In genomic region chr7:26365077-26365896, GRCh38 we compare ENCODE assay signal across 8 cellular contexts.
DNase-seq lines count a peak whose midpoint lies in the region; ATAC-seq and TF ChIP-seq lines count a peak whose summit lies in the region.

No MANE protein-coding gene starts in this region.

- H3K36me3 ChIP-seq in Karpas-422 (ENCODE audit: insufficient read depth, low read length) (no peaks in the 10 kb centered on the region), PC-3 (ENCODE audit: low read depth, low read length) (no peaks in the 10 kb centered on the region)

- DNase-seq in GDM1 (lab: John Stamatoyannopoulos, UW) (peak; percentile 56), Karpas-422 (peak; percentile 94), PC-3 (peak; percentile 76), foreskin keratinocyte (peak; percentile 20 to 60), occipital lobe (lab: John Stamatoyannopoulos, UW) (peak; percentile 51), HuH-7.5 (ENCODE audit: low spot score) (no peak)

- H3K36me3 Mint-ChIP-seq in activated T-helper 17 cell treated with anti-CD3 and anti-CD28 coated beads, Interleukin-2, amount 50 U/mL, for 72 hours (ENCODE audit: low read depth), result peaks cover 43% of the 10 kb centered on the region

- H3K27me3 Mint-ChIP-seq in activated T-helper 17 cell treated with anti-CD3 and anti-CD28 coated beads, Interleukin-2, amount 50 U/mL, for 72 hours, result no peaks in the 10 kb centered on the region

- no peaks in the 10 kb centered on the region for H3K9me3 ChIP-seq in Karpas-422 (ENCODE audit: low read length)
- H3K9me3 ChIP-seq in PC-3 (ENCODE audit: low read length), result no peaks in the 10 kb centered on the region

- H2AFZ ChIP-seq in Karpas-422 (ENCODE audit: low read length), result peak overlapping the region; percentile 98
- H2AFZ ChIP-seq in PC-3 (ENCODE audit: low read length), result no peak overlapping the region

- intact Hi-C loops in PC-3 (cut with micrococcal nuclease), result loop anchor here (1.0 to 5.0 kb wide), 8 partner anchors 74 to 497 kb away; partner anchors contain the start of genes SKAP2 and SNX10

- no peak overlapping the region for H3K4me3 Mint-ChIP-seq in activated T-helper 17 cell treated with anti-CD3 and anti-CD28 coated beads, Interleukin-2, amount 50 U/mL, for 72 hours

- H3K27me3 ChIP-seq in Karpas-422 (ENCODE audit: low read length) (no peaks in the 10 kb centered on the region), PC-3 (ENCODE audit: low read length) (no peaks in the 10 kb centered on the region), foreskin keratinocyte (no peaks in the 10 kb centered on the region)

- H3K9ac ChIP-seq in Karpas-422 (ENCODE audit: low read length) (peak overlapping the region; percentile 68), PC-3 (ENCODE audit: low read length) (no peak overlapping the region)

- H3K9me3 Mint-ChIP-seq in activated T-helper 17 cell treated with anti-CD3 and anti-CD28 coated beads, Interleukin-2, amount 50 U/mL, for 72 hours, result no peaks in the 10 kb centered on the region

- BruUV-seq in PC-3 (replicated peaks; lab: Mats Ljungman, UMichigan), result no TSS peak

- H3K4me1 ChIP-seq in Karpas-422 (ENCODE audit: low read length), result peaks cover 36% of the 10 kb centered on the region
- peaks cover 9% of the 10 kb centered on the region for H3K4me1 ChIP-seq in PC-3 (ENCODE audit: insufficient read depth, low read length)
- no peaks in the 10 kb centered on the region for H3K4me1 ChIP-seq in foreskin keratinocyte

- TF ChIP-seq CTCF in PC-3 (conservative IDR thresholded peaks at IDR 0.05; ENCODE audit: low read depth, low read length) (peak; percentile 86), foreskin keratinocyte (conservative IDR thresholded peaks at IDR 0.05) (peak; percentile 94)

- no peaks in the 10 kb centered on the region for H4K20me1 ChIP-seq in Karpas-422 (ENCODE audit: insufficient read depth, low read depth, low read length)
- H4K20me1 ChIP-seq in PC-3 (ENCODE audit: low read length), result no peaks in the 10 kb centered on the region

- POLR2A ChIA-PET in PC-3 (lab: Charles Lee; ENCODE audit: unreplicated experiment), result no interaction called here

- H3K4me1 Mint-ChIP-seq in activated T-helper 17 cell treated with anti-CD3 and anti-CD28 coated beads, Interleukin-2, amount 50 U/mL, for 72 hours, result peaks cover 4% of the 10 kb centered on the region

- H3K79me2 ChIP-seq in Karpas-422 (ENCODE audit: low read length) (no peaks in the 10 kb centered on the region), PC-3 (ENCODE audit: low read length) (no peaks in the 10 kb centered on the region)

- no peak overlapping the region for H3K27ac Mint-ChIP-seq in activated T-helper 17 cell treated with anti-CD3 and anti-CD28 coated beads, Interleukin-2, amount 50 U/mL, for 72 hours

- H3K4me3 ChIP-seq in Karpas-422 (ENCODE audit: low read length) (no peak overlapping the region), PC-3 (ENCODE audit: low read length) (no peak overlapping the region)

- H3K4me2 ChIP-seq in Karpas-422 (ENCODE audit: low read depth, low read length, poor library complexity, severe bottlenecking), result peak overlapping the region; percentile 64
- no peak overlapping the region for H3K4me2 ChIP-seq in PC-3 (ENCODE audit: low read length)

- no peaks in the 10 kb centered on the region for H3F3A ChIP-seq in PC-3 (ENCODE audit: low read length, unreplicated experiment)

- H3K9me2 ChIP-seq in Karpas-422 (replicated peaks; ENCODE audit: insufficient read depth, low read length) (no peaks in the 10 kb centered on the region), PC-3 (replicated peaks; ENCODE audit: low read length) (no peaks in the 10 kb centered on the region)

- peak; percentile 69 for ATAC-seq in GM21825 (IDR thresholded peaks at IDR 0.05; ENCODE audit: unreplicated experiment)
- peak; percentile 74 for ATAC-seq in PC-3
- ATAC-seq in activated T-helper 17 cell treated with anti-CD3 and anti-CD28 coated beads, Interleukin-2, amount 50 U/mL, for 72 hours (replicated peaks), result peak; percentile 55
- ATAC-seq in foreskin keratinocyte, result peak; percentile 60

- CTCF ChIA-PET in PC-3 (lab: Charles Lee), result interaction anchor here (0.6 to 1.5 kb wide), 12 partner anchors 74 to 769 kb away, joined by 3 to 17 read pairs (median 4); partner anchors contain the start of gene SNX10

- H3K27ac ChIP-seq in Karpas-422 (ENCODE audit: low read length), result peak overlapping the region; percentile 59
- no peak overlapping the region for H3K27ac ChIP-seq in PC-3 (ENCODE audit: low read length)
- H3K27ac ChIP-seq in foreskin keratinocyte, result no peak overlapping the region
